In the genomic region with DNA sequence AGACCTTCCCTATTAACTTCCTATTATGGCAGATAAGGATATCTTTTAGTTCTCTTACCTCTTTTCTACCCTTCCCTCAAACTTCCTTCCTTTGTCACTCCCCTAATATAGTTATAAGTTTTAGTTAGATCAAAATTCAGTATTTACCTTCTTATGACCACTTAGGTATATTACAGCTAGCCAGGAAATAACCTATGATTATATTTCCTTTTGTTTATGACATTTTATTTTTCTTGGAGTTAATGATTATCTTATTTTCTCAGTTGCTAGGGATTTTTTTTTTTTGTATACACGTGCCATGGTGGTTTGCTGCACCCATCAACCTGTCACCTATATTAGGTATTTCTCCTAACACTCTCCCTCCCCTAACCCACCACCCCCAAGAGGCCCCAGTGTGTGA, we compare ENCODE assay signal across 34 cellular contexts.
"Had no signal": no experiment of that assay in that cellular context is flagged by ENCODE, and none has a peak within 500 bp of the region (broad histone marks: within the 10 kb centered on the region; RNA-seq: fewer than 3 reads in every experiment).

No MANE protein-coding gene starts in this region.

- H3K4me3 ChIP-seq: adrenal gland, body of pancreas, breast epithelium had no signal

- ATAC-seq: activated CD8-positive, alpha-beta T cell treated with anti-CD3 and anti-CD28 coated beads for 36 hours; activated naive CD4-positive, alpha-beta T cell treated with anti-CD3 and anti-CD28 coated beads, Interleukin-2, amount 50 U/mL, for 72 hours; activated T-cell treated with anti-CD3 and anti-CD28 coated beads, Interleukin-2, amount 50 U/mL, for 4 hours; activated T-cell treated with anti-CD3 and anti-CD28 coated beads, Interleukin-2, amount 50 U/mL, for 72 hours; activated T-helper 17 cell treated with anti-CD3 and anti-CD28 coated beads, Interleukin-2, amount 50 U/mL, for 72 hours; body of pancreas had no signal

- DNase-seq: activated B cell treated with CpG ODN at 0.5 μM for 24 hours; activated CD4-positive, alpha-beta memory T cell treated with anti-CD3 and anti-CD28 coated beads for 36 hours; activated CD4-positive, alpha-beta T cell treated with anti-CD3 and anti-CD28 coated beads for 4 hours; activated CD4-positive, alpha-beta T cell treated with anti-CD3 and anti-CD28 coated beads, Interleukin-2, amount 10 ng/mL, durations not matched to agents 24 days and 14 days; activated CD4-positive, alpha-beta T cell treated with anti-CD3 and anti-CD28 coated beads, Interleukin-2, amount 50 U/mL, for 1 hour; activated CD4-positive, alpha-beta T cell treated with anti-CD3 and anti-CD28 coated beads, Interleukin-2, amount 50 U/mL, for 4 hours; activated CD4-positive, CD25-positive, alpha-beta regulatory T cell treated with anti-CD3 and anti-CD28 coated beads, Interleukin-2, amount 50 U/mL, for 72 hours; activated CD8-positive, alpha-beta memory T cell treated with anti-CD3 and anti-CD28 coated beads, Interleukin-2, amount 50 U/mL, for 4 hours; activated CD8-positive, alpha-beta T cell treated with anti-CD3 and anti-CD28 coated beads for 36 hours; activated effector memory CD4-positive, alpha-beta T cell treated with anti-CD3 and anti-CD28 coated beads, Interleukin-2, amount 50 U/mL, for 16 hours; activated gamma-delta T cell treated with Interleukin-2 at 50 U/mL for 16 hours; activated naive CD4-positive, alpha-beta T cell; activated naive CD4-positive, alpha-beta T cell treated with anti-CD3 and anti-CD28 coated beads for 36 hours; activated naive CD4-positive, alpha-beta T cell treated with anti-CD3 and anti-CD28 coated beads, Interleukin-2, amount 50 U/mL, for 16 hours; activated naive CD8-positive, alpha-beta T cell treated with anti-CD3 and anti-CD28 coated beads for 36 hours; activated T-cell treated with anti-CD3 and anti-CD28 coated beads for 4 hours; activated T-cell treated with anti-CD3 and anti-CD28 coated beads, Interleukin-2, amount 50 U/mL, for 1 hour; activated T-cell treated with anti-CD3 and anti-CD28 coated beads, Interleukin-2, amount 50 U/mL, for 4 hours; activated T-cell treated with anti-CD3 and anti-CD28 coated beads, Interleukin-2, amount 50 U/mL, for 72 hours; adrenal gland; amniotic stem cell; aorta; body of pancreas; brain microvascular endothelial cell; central memory CD4-positive, alpha-beta T cell; SW 1271; T-helper 1 cell; T-helper 2 cell; T-helper 9 cell had no signal

- H3K9me3 ChIP-seq: adrenal gland, body of pancreas, breast epithelium had no signal

- H3K4me1 ChIP-seq: adrenal gland, body of pancreas, breast epithelium had no signal

- H3K36me3 ChIP-seq: adrenal gland, brain microvascular endothelial cell, breast epithelium had no signal

- FAIRE-seq: astrocyte, TTC549 had no signal
